Comparison of ENCODE assay signal across 22 cellular contexts in genomic region chr4:144353240-144353639, GRCh38.
A peak's percentile ranks its signal among the peaks of the same experiment; 100 is the strongest.
DNase-seq lines count a peak whose midpoint lies in the region; ATAC-seq, FAIRE-seq and TF ChIP-seq lines count a peak whose summit lies in the region.
"Had no signal": no experiment of that assay in that cellular context is flagged by ENCODE, and none has a peak within 500 bp of the region (broad histone marks: within the 10 kb centered on the region; RNA-seq: fewer than 3 reads in every experiment).

No MANE protein-coding gene starts in this region.

- no peak overlapping the region for H4K8ac ChIP-seq in H1 (ENCODE audit: extremely low read depth, insufficient read depth, low read length)
- no peak overlapping the region for H4K8ac ChIP-seq in mesendoderm (ENCODE audit: low read depth, low read length)

- CTCF ChIA-PET in MCF 10A (lab: Yijun Ruan, JAX): no interaction called here
- CTCF ChIA-PET in H1 (lab: Charles Lee; ENCODE audit: partially characterized antibody): interaction anchor here (0.8 to 1.0 kb wide), 4 partner anchors 11 to 82 kb away, joined by 3 read pairs; no protein-coding TSS in a partner anchor

- H3K27ac ChIP-seq in breast epithelium: peak overlapping the region; percentile 64 to 66
- H3K27ac ChIP-seq in H1 (ENCODE audit: low read depth, low read length): no peak overlapping the region
- H3K27ac ChIP-seq in mesendoderm (ENCODE audit: low read depth, low read length): no peak overlapping the region
- H3K27ac ChIP-seq: GM23248 had no signal

- no peak; a peak in 1 of 4 replicates for TF ChIP-seq RAD21 in H1 (IDR thresholded peaks at IDR 0.05 in 1 of 2, conservative IDR thresholded peaks at IDR 0.05 in 1 of 2; ENCODE audit: low read depth in 2 of 2, low read length in 2 of 2)

- H4K91ac ChIP-seq in H1 (replicated peaks; ENCODE audit: insufficient read length, low read length): no peak overlapping the region

- TF ChIP-seq CTCF in breast epithelium (IDR thresholded peaks at IDR 0.05) (no peak), MCF 10A (IDR thresholded peaks at IDR 0.05; ENCODE audit: unreplicated experiment) (no peak), H1 (IDR thresholded peaks at IDR 0.05; ENCODE audit: control extremely low read depth in 1 of 3, insufficient read depth in 1 of 3, low read depth in 1 of 3, low read length in 3 of 3) (no peak)

- no peaks in the 10 kb centered on the region for H3K27me3 Mint-ChIP-seq in MCF 10A (ENCODE audit: insufficient read depth, unreplicated experiment)

- no peak overlapping the region for H3K9ac ChIP-seq in H1 (replicated peaks in 1 of 4; ENCODE audit: extremely low read depth in 1 of 4, low read depth in 3 of 4, low read length in 3 of 4)
- H3K9ac ChIP-seq in mesendoderm (ENCODE audit: low read length): no peak overlapping the region
- H3K9ac ChIP-seq: GM23248 had no signal

- no peak overlapping the region for H3K4me3 Mint-ChIP-seq in MCF 10A (ENCODE audit: unreplicated experiment)
- H3K4me3 Mint-ChIP-seq: B cell had no signal

- 0 out of 2 replicates have a peak overlapping the region, but pooled peaks have one; percentile 15 for H2AFZ ChIP-seq in H1 (ENCODE audit: low read length)
- H2AFZ ChIP-seq: GM23248 had no signal

- H3K36me3 Mint-ChIP-seq in MCF 10A (ENCODE audit: insufficient read depth, unreplicated experiment): no peaks in the 10 kb centered on the region

- H4K5ac ChIP-seq in H1 (ENCODE audit: insufficient read length, low read depth, low read length): no peak overlapping the region
- H4K5ac ChIP-seq in mesendoderm (ENCODE audit: low read length): no peak overlapping the region

- H3K79me2 ChIP-seq in H1 (ENCODE audit: control insufficient read depth in 1 of 2, insufficient read depth in 2 of 2, low read length in 2 of 2) (no peaks in the 10 kb centered on the region), mesendoderm (ENCODE audit: control insufficient read depth, insufficient read depth, low read length) (no peaks in the 10 kb centered on the region)

- no peaks in the 10 kb centered on the region for H3K4me1 ChIP-seq in breast epithelium
- peaks cover 2 to 28% (median 18%) of the 10 kb centered on the region in 4 experiments; a peak in 6 of 7 replicates for H3K4me1 ChIP-seq in H1 (replicated peaks in 1 of 4; ENCODE audit: control insufficient read depth in 3 of 4, insufficient read depth in 4 of 4, low read length in 3 of 4)
- H3K4me1 ChIP-seq in mesendoderm (ENCODE audit: control insufficient read depth, low read depth, low read length): peaks cover 12% of the 10 kb centered on the region

- no peak for TF ChIP-seq EP300 in H1 (IDR thresholded peaks at IDR 0.05; ENCODE audit: borderline replicate concordance in 1 of 2, low read depth in 2 of 2, low read length in 2 of 2)

- no peaks in the 10 kb centered on the region for H4K20me1 ChIP-seq in H1 (replicated peaks in 1 of 2; ENCODE audit: control insufficient read depth in 1 of 2, insufficient read depth in 2 of 2, low read length in 2 of 2)

- H3K27me3 ChIP-seq in breast epithelium (no peaks in the 10 kb centered on the region), H1 (replicated peaks in 1 of 4; ENCODE audit: control insufficient read depth in 3 of 4, extremely low read depth in 1 of 4, insufficient read depth in 3 of 4, low read length in 3 of 4) (no peaks in the 10 kb centered on the region), mesendoderm (ENCODE audit: insufficient read depth, low read length, poor library complexity) (no peaks in the 10 kb centered on the region)

- no peaks in the 10 kb centered on the region for H3K23me2 ChIP-seq in H1 (ENCODE audit: low read depth, low read length)

- FAIRE-seq in H1 (lab: Jason Lieb, UNC): no peak
- FAIRE-seq: K562 had no signal

- peaks cover 8% of the 10 kb centered on the region for H3K4me1 Mint-ChIP-seq in MCF 10A (ENCODE audit: insufficient read depth, unreplicated experiment)

- BruUV-seq in MCF 10A (replicated peaks; lab: Mats Ljungman, UMichigan): no TSS peak

- peak overlapping the region; percentile 55 for H2BK12ac ChIP-seq in H1 (ENCODE audit: low read depth, low read length)

- DNase-seq in breast epithelium (ENCODE audit: low spot score in 2 of 2) (peak in 1 of 2 donors; percentile 71), MCF 10A (ENCODE audit: unreplicated experiment) (no peak), H1 (ENCODE audit: low read depth in 1 of 2, low spot score in 2 of 2) (no peak), mesendoderm (peak; percentile 33), SW 1271 (lab: John Stamatoyannopoulos, UW) (no peak)
- DNase-seq: 8988T, DND-41, GM23248, MV-4-11, NCI-H1694 treated with DMSO at 0.1 percent for 48 hours, NCI-H2107, NCI-H226, NCI-H524, PC-3, RPMI8226, SIG-M5 had no signal

- H3K9me3 ChIP-seq in breast epithelium (no peaks in the 10 kb centered on the region), H1 (ENCODE audit: insufficient read depth in 2 of 2, low read depth in 1 of 2, low read length in 1 of 2) (no peaks in the 10 kb centered on the region)

- no peak overlapping the region for H3K23ac ChIP-seq in H1 (ENCODE audit: insufficient read length)
- H3K23ac ChIP-seq in mesendoderm (ENCODE audit: low read length): no peak overlapping the region

- H3K56ac ChIP-seq in H1 (replicated peaks; ENCODE audit: insufficient read length, low read depth, low read length) (no peak overlapping the region), mesendoderm (ENCODE audit: low read length) (peak overlapping the region; percentile 12)

- no peak overlapping the region for H3K4me2 ChIP-seq in H1 (ENCODE audit: insufficient read depth in 1 of 2, low read depth in 2 of 2, low read length in 2 of 2)
- H3K4me2 ChIP-seq in mesendoderm (ENCODE audit: low read length): no peak overlapping the region

- no peak overlapping the region for H2BK20ac ChIP-seq in H1 (ENCODE audit: low read length)

- H2BK5ac ChIP-seq in H1 (ENCODE audit: low read depth, low read length): no peak overlapping the region
- no peak overlapping the region for H2BK5ac ChIP-seq in mesendoderm (ENCODE audit: low read length)

- H3K18ac ChIP-seq in H1 (ENCODE audit: extremely low read depth, low read length) (no peak overlapping the region), mesendoderm (ENCODE audit: low read length) (peak overlapping the region; percentile 43)

- 87% methylated on average over 5 of the region's 5 CpGs; no CpG with 5 or more reads in 1 of the 2 experiments for WGBS in H1 (ENCODE audit: extremely low coverage in 1 of 2, insufficient coverage in 1 of 2, insufficient read length in 1 of 2, insufficient replicate concordance in 2 of 2, low coverage in 1 of 2, low lambda C conversion rate in 2 of 2, missing lambda C conversion rate in 1 of 2), 2 experiments
- no CpG with 5 or more reads among the region's 5 CpGs for WGBS in mesendoderm (ENCODE audit: extremely low coverage, insufficient coverage, low lambda C conversion rate)

- H3K4me3 ChIP-seq in breast epithelium (peak overlapping the region in 2 of 3 donors; percentile 17 to 43), H1 (ENCODE audit: extremely low read depth in 1 of 4, insufficient read depth in 2 of 4, low read depth in 3 of 4, low read length in 4 of 4) (no peak overlapping the region), mesendoderm (ENCODE audit: low read length) (no peak overlapping the region)
- H3K4me3 ChIP-seq: GM23248, K562 had no signal

- no peak overlapping the region for H3K14ac ChIP-seq in H1 (ENCODE audit: insufficient read length)

- intact Hi-C loops in breast epithelium (cut with DNase I; ENCODE audit: low total_unique reads): no loop called here
- intact Hi-C loops in MCF 10A (cut with micrococcal nuclease): no loop called here

- TF ChIP-seq POLR2A in breast epithelium (IDR thresholded peaks at IDR 0.05): no peak
- TF ChIP-seq POLR2A in H1 (IDR thresholded peaks at IDR 0.05; ENCODE audit: control extremely low read depth in 1 of 2, low read depth in 2 of 2, low read length in 2 of 2): no peak

- no peak overlapping the region for H3K27ac Mint-ChIP-seq in MCF 10A (ENCODE audit: low read depth, unreplicated experiment)
- H3K27ac Mint-ChIP-seq: B cell had no signal

- no peaks in the 10 kb centered on the region for H3K9me3 Mint-ChIP-seq in MCF 10A (ENCODE audit: unreplicated experiment)

- H3K79me1 ChIP-seq in H1 (ENCODE audit: low read depth, low read length) (no peaks in the 10 kb centered on the region), mesendoderm (ENCODE audit: low read length) (no peaks in the 10 kb centered on the region)

- H2AK5ac ChIP-seq in H1 (ENCODE audit: low read depth, low read length) (no peak overlapping the region), mesendoderm (ENCODE audit: low read length) (no peak overlapping the region)

- H3K36me3 ChIP-seq in breast epithelium (no peaks in the 10 kb centered on the region), H1 (ENCODE audit: control insufficient read depth in 2 of 4, insufficient read depth in 4 of 4, low read length in 3 of 4) (no peaks in the 10 kb centered on the region), mesendoderm (ENCODE audit: control insufficient read depth, insufficient read depth, low read length) (no peaks in the 10 kb centered on the region)

- ATAC-seq in HG03097 (IDR thresholded peaks at IDR 0.05; ENCODE audit: low FRiP score, unreplicated experiment): no peak
- ATAC-seq in HG02970 (IDR thresholded peaks at IDR 0.05; ENCODE audit: low FRiP score, unreplicated experiment): no peak
- ATAC-seq in HG03442 (IDR thresholded peaks at IDR 0.05; ENCODE audit: unreplicated experiment): no peak
- ATAC-seq: HCT116, K562, PC-3 had no signal

- H2BK120ac ChIP-seq in H1 (replicated peaks; ENCODE audit: low read depth, low read length) (no peak overlapping the region), mesendoderm (ENCODE audit: low read depth, low read length) (no peak overlapping the region)

- POLR2A ChIA-PET in MCF 10A (lab: Yijun Ruan, JAX): interaction anchor here (0.7 kb wide), 1 partner anchor 1447 kb away, joined by 3 read pairs; no protein-coding TSS in a partner anchor
- POLR2A ChIA-PET in H1 (lab: Charles Lee; ENCODE audit: partially characterized antibody): no interaction called here

- H3K4ac ChIP-seq in H1 (replicated peaks; ENCODE audit: insufficient read length, low read depth, low read length) (no peak overlapping the region), mesendoderm (ENCODE audit: low read depth, low read length) (peak overlapping the region; percentile 81)

- peak overlapping the region; percentile 50; the same call in 1 of the 2 replicates for H2BK15ac ChIP-seq in H1 (ENCODE audit: low read length)
- no peak overlapping the region for H2BK15ac ChIP-seq in mesendoderm (replicated peaks; ENCODE audit: low read depth)

TF ChIP-seq in H1, 55 proteins besides CTCF, POLR2A, EP300 and RAD21:
- TF ChIP-seq SP1 (IDR thresholded peaks at IDR 0.05; ENCODE audit: low read depth, low read length) (no peak), KDM5A (IDR thresholded peaks at IDR 0.05; ENCODE audit: low read length) (no peak), FOSL1 (IDR thresholded peaks at IDR 0.05; ENCODE audit: insufficient read depth, low read depth, low read length) (no peak), KDM1A (IDR thresholded peaks at IDR 0.05; ENCODE audit: borderline replicate concordance, low read length) (no peak)

Comparison
In these comparisons a context has a peak if more than half of its experiments do, and no peak if none do; other contexts are left out.
1. H3K27ac ChIP-seq: peak in breast epithelium (2 of 2); none in H1 (single experiment) and mesendoderm (single experiment).
2. H3K4me3 ChIP-seq: peak in breast epithelium (2 of 3); none in H1 (0 of 4) and mesendoderm (single experiment).